Comparison of ENCODE assay signal across 13 cellular contexts in genomic region chr1:91729621-91730348, GRCh38.
DNase-seq lines count a peak whose midpoint lies in the region; ATAC-seq and TF ChIP-seq lines count a peak whose summit lies in the region.
"Had no signal": no experiment of that assay in that cellular context is flagged by ENCODE, and none has a peak within 500 bp of the region (broad histone marks: within the 10 kb centered on the region; RNA-seq: fewer than 3 reads in every experiment).

No MANE protein-coding gene starts in this region.

- no peak overlapping the region for H3K4me3 ChIP-seq in esophagus (ENCODE audit: low read depth in 1 of 2, low read length in 2 of 2)
- no peak overlapping the region for H3K4me3 ChIP-seq in smooth muscle cell

- no peak for TF ChIP-seq CTCF in smooth muscle cell (IDR thresholded peaks at IDR 0.05; ENCODE audit: borderline replicate concordance, insufficient read depth, poor library complexity, severe bottlenecking)

- H3K4me2 ChIP-seq in smooth muscle cell = no peak overlapping the region

- no peaks in the 10 kb centered on the region for H3K27me3 ChIP-seq in esophagus (ENCODE audit: control insufficient read depth in 1 of 2, insufficient read depth in 2 of 2, low read length in 2 of 2)
- no peaks in the 10 kb centered on the region for H3K27me3 ChIP-seq in smooth muscle cell (ENCODE audit: low read depth)

- H3K36me3 ChIP-seq in esophagus (ENCODE audit: control insufficient read depth in 2 of 2, insufficient read depth in 2 of 2, low read length in 1 of 2) (peaks cover 0 to 9% of the 10 kb centered on the region in 2 donors), smooth muscle cell (ENCODE audit: low read depth) (no peaks in the 10 kb centered on the region)

- H3K79me2 ChIP-seq in smooth muscle cell (ENCODE audit: low read depth) = no peaks in the 10 kb centered on the region

- H3K9me3 ChIP-seq in esophagus (ENCODE audit: control insufficient read depth in 2 of 2, insufficient read depth in 1 of 2, low read depth in 1 of 2, low read length in 1 of 2) = no peaks in the 10 kb centered on the region
- H3K9me3 ChIP-seq in smooth muscle cell (replicated peaks; ENCODE audit: low read depth) = no peaks in the 10 kb centered on the region

- H3K4me1 ChIP-seq in esophagus (ENCODE audit: control insufficient read depth in 2 of 2, insufficient read depth in 2 of 2, low read length in 1 of 2) (peaks cover 0 to 12% of the 10 kb centered on the region in 2 donors), smooth muscle cell (ENCODE audit: low read depth) (peaks cover 20% of the 10 kb centered on the region)

- H3K9ac ChIP-seq in smooth muscle cell (ENCODE audit: low read depth) = no peak overlapping the region

- H3K27ac ChIP-seq in esophagus (ENCODE audit: low read depth in 2 of 2, low read length in 1 of 2) (peak overlapping the region; percentile 16 to 73), smooth muscle cell (ENCODE audit: low read depth) (peak overlapping the region; percentile 5)

- H2AFZ ChIP-seq in smooth muscle cell (ENCODE audit: low read depth) = no peak overlapping the region

- H4K20me1 ChIP-seq in smooth muscle cell (ENCODE audit: low read depth) = no peaks in the 10 kb centered on the region

- ATAC-seq in GM18867 (IDR thresholded peaks at IDR 0.05; ENCODE audit: unreplicated experiment) (peak; percentile 31), HG03571 (IDR thresholded peaks at IDR 0.05; ENCODE audit: unreplicated experiment) (peak; percentile 55), GM21576 (IDR thresholded peaks at IDR 0.05; ENCODE audit: unreplicated experiment) (no peak), GM21515 (IDR thresholded peaks at IDR 0.05; ENCODE audit: unreplicated experiment) (no peak)
- ATAC-seq: right cardiac atrium; stimulated activated memory B cell treated with anti-CD40 and anti-IgM and Interleukin-4, amounts not matched to agents 10 μg/mL and 1 μg/mL and 100 μg/mL, for 72 hours had no signal

- DNase-seq in smooth muscle cell (lab: John Stamatoyannopoulos, UW; ENCODE audit: unreplicated experiment) = no peak
- no peak for DNase-seq in RKO (ENCODE audit: low spot score)
- DNase-seq: activated gamma-delta T cell treated with Interleukin-2 at 50 U/mL for 16 hours; NCI-H1417 treated with DMSO at 0.1 percent for 48 hours; NCI-H446 treated with DMSO at 0.1 percent for 48 hours; right cardiac atrium; stimulated activated CD4-positive, alpha-beta T cell treated with anti-CD3 and anti-CD28 coated beads, Interleukin-4, amount 100 ng/mL, for 24 hours had no signal

- WGBS in esophagus, 2 donors = 86% methylated on average over 11 of the region's 11 CpGs
- WGBS in smooth muscle cell (ENCODE audit: low lambda C conversion rate) = 92% methylated on average over 11 of the region's 11 CpGs

- peaks cover 11% of the 10 kb centered on the region for H3F3A ChIP-seq in smooth muscle cell (ENCODE audit: low read depth)

Comparison
In these comparisons a context has a peak if more than half of its experiments do, and no peak if none do; other contexts are left out.
1. ATAC-seq: peak in GM18867 (single experiment) and HG03571 (single experiment); none in GM21576 (single experiment) and GM21515 (single experiment).